Comparison of ENCODE assay signal across 1 cellular context in the genomic region with DNA sequence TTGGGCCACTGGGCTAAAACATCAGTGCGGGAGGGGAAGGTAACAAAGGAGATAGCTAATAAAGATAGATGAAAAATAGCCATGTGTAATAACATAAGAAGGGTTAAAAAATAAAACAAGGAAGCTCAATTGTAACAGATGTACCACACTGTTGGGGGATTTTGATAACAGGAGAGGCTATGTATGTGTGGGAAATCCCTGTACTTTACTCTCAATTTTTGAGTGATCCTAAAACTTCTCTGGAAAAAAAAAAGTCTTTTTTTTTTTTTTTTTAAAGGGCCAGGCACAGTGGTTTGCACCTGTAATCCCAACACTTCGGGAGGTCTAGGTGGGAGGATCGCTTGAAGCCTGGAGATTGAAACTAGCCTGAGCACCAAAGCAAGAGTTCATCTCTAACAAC.
TF ChIP-seq lines count a peak whose summit lies in the region.

No MANE protein-coding gene starts in this region.

TF ChIP-seq in SK-N-SH, 30 proteins besides CTCF, POLR2A, EP300 and RAD21 (continued from another document):
- TF ChIP-seq IRF3 (IDR thresholded peaks at IDR 0.05; ENCODE audit: low read depth, low read length): no peak
- no peak for TF ChIP-seq TEAD4 (IDR thresholded peaks at IDR 0.05; ENCODE audit: borderline replicate concordance, insufficient read depth)
- TF ChIP-seq SMC3 (IDR thresholded peaks at IDR 0.05; ENCODE audit: low read depth, low read length): no peak
- TF ChIP-seq FOSL2 (IDR thresholded peaks at IDR 0.05; ENCODE audit: borderline replicate concordance, low read depth): no peak
- TF ChIP-seq SIN3A (IDR thresholded peaks at IDR 0.05; ENCODE audit: borderline replicate concordance, low read depth, low read length): no peak
- no peak for TF ChIP-seq EZH2phosphoT487 (IDR thresholded peaks at IDR 0.05; ENCODE audit: borderline replicate concordance, low read depth)
- TF ChIP-seq REST (IDR thresholded peaks at IDR 0.05; ENCODE audit: low read depth, low read length): no peak
- no peak for TF ChIP-seq POLR2AphosphoS5 (IDR thresholded peaks at IDR 0.05; ENCODE audit: low read depth, low read length)
- TF ChIP-seq, protein P1, sequence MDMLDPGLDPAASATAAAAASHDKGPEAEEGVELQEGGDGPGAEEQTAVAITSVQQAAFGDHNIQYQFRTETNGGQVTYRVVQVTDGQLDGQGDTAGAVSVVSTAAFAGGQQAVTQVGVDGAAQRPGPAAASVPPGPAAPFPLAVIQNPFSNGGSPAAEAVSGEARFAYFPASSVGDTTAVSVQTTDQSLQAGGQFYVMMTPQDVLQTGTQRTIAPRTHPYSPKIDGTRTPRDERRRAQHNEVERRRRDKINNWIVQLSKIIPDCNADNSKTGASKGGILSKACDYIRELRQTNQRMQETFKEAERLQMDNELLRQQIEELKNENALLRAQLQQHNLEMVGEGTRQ (IDR thresholded peaks at IDR 0.05; ENCODE audit: borderline replicate concordance, low read depth, low read length): no peak
- TF ChIP-seq GATA2 (CRISPR knock-in tag; IDR thresholded peaks at IDR 0.05): no peak
- TF ChIP-seq TCF12 (IDR thresholded peaks at IDR 0.05): no peak
- TF ChIP-seq TAF1 (IDR thresholded peaks at IDR 0.05; ENCODE audit: borderline replicate concordance, low read depth, low read length): no peak
